8 cellular contexts compared by ENCODE assay signal in genomic region chr12:51047655-51048540, GRCh38. TPM values are rescaled to one million over a fixed set of nuclear protein-coding genes. Genes with fewer than 3 reads are reported as not detected.
A peak's percentile ranks its signal among the peaks of the same experiment; 100 is the strongest.
DNase-seq lines count a peak whose midpoint lies in the region; ATAC-seq and TF ChIP-seq lines count a peak whose summit lies in the region.

TSS of gene LETMD1 (plus strand) at chr12:51048327. CDS start at chr12:51048357, 30 bp downstream.

- H3K36me3 ChIP-seq in mucosa of descending colon (ENCODE audit: low read depth), result no peaks in the 10 kb centered on the region

- peak; percentile 96 for ATAC-seq in GM21576 (IDR thresholded peaks at IDR 0.05; ENCODE audit: unreplicated experiment)
- ATAC-seq in mucosa of descending colon, result peak; percentile 98

- TF ChIP-seq EP300 in Ishikawa (IDR thresholded peaks at IDR 0.05; ENCODE audit: borderline replicate concordance), result no peak

- peak within 1 kb of the TSS; percentile 40 for H3K4me3 ChIP-seq in mucosa of descending colon

- peak; percentile 98 for DNase-seq in DMS53 (lab: John Stamatoyannopoulos, UW)
- DNase-seq in OCI-M2 (lab: John Stamatoyannopoulos, UW; ENCODE audit: unreplicated experiment), result peak; percentile 91
- peak; percentile 81 for DNase-seq in activated T-cell treated with anti-CD3 and anti-CD28 coated beads for 4 hours
- peak; percentile 96 for DNase-seq in epithelial cell of prostate (ENCODE audit: low read depth, low spot score)
- DNase-seq in mucosa of descending colon, result peak; percentile 92 to 94 (median 93)
- DNase-seq in stimulated activated CD8-positive, alpha-beta memory T cell treated with anti-CD3 and anti-CD28 coated beads, Interleukin-4, amount 100 ng/mL, for 24 hours (ENCODE audit: low read depth), result peak; percentile 78

- peak; percentile 88 for TF ChIP-seq CTCF in mucosa of descending colon (IDR thresholded peaks at IDR 0.05)

- H3K4me1 ChIP-seq in mucosa of descending colon (ENCODE audit: low read depth), result peaks cover 20% of the 10 kb centered on the region

- no peaks in the 10 kb centered on the region for H3K9me3 ChIP-seq in mucosa of descending colon

- intact Hi-C loops in mucosa of descending colon (cut with DNase I, micrococcal nuclease), result no loop called here

- peak within 1 kb of the TSS; percentile 73 for H3K27ac ChIP-seq in epithelial cell of prostate

- peak; percentile 82 for TF ChIP-seq RAD21 in Ishikawa (IDR thresholded peaks at IDR 0.05; ENCODE audit: low read depth)

TF ChIP-seq in Ishikawa, 13 proteins besides CTCF, POLR2A, EP300 and RAD21:
- no peak; the same call in 1 of the 2 replicates for TF ChIP-seq EGR1 (IDR thresholded peaks at IDR 0.05)
- no peak for TF ChIP-seq ZBTB7A (IDR thresholded peaks at IDR 0.05; ENCODE audit: low read depth)
- TF ChIP-seq REST (IDR thresholded peaks at IDR 0.05; ENCODE audit: low read depth), result peak; percentile 73
- no peak for TF ChIP-seq FOXM1 (IDR thresholded peaks at IDR 0.05; ENCODE audit: borderline replicate concordance, low read depth)
- TF ChIP-seq TAF1 (IDR thresholded peaks at IDR 0.05; ENCODE audit: low read depth), result peak; percentile 95
- TF ChIP-seq YY1 (IDR thresholded peaks at IDR 0.05; ENCODE audit: low read depth), result peak; percentile 94
- TF ChIP-seq CREB1 (IDR thresholded peaks at IDR 0.05; ENCODE audit: low read depth), result no peak; the same call in 1 of the 2 replicates
- TF ChIP-seq TEAD4 (IDR thresholded peaks at IDR 0.05), result no peak
- peak; percentile 48 for TF ChIP-seq TCF12 (IDR thresholded peaks at IDR 0.05; ENCODE audit: low read depth)
- TF ChIP-seq MAX (IDR thresholded peaks at IDR 0.05), result peak; percentile 89
- no peak for TF ChIP-seq CEBPB (IDR thresholded peaks at IDR 0.05)
- peak; percentile 59 for TF ChIP-seq NFIC (IDR thresholded peaks at IDR 0.05)
- no peak; the same call in 1 of the 2 replicates for TF ChIP-seq USF1 (IDR thresholded peaks at IDR 0.05)

RNA-seq across cellular contexts. Expression of gene LETMD1, which starts in this region (rescaled TPM):
- 10 to 100 TPM; 67.4 to 74.2 (median 72.7) TPM for total RNA-seq in mucosa of descending colon

Comparison
In these comparisons a context has a peak if more than half of its experiments do, and no peak if none do; other contexts are left out.
1. Peak in every context shown above with its lines: DNase-seq, ATAC-seq, H3K4me3 ChIP-seq and H3K27ac ChIP-seq.